1 cellular context compared by ENCODE assay signal in genomic region chr11:57463596-57464342, GRCh38.
TF ChIP-seq lines count a peak whose summit lies in the region.

No MANE protein-coding gene starts in this region.

TF ChIP-seq in IMR-90, 13 proteins besides CTCF, POLR2A, EP300 and RAD21 (continued from another document):
- no peak for TF ChIP-seq FOS (IDR thresholded peaks at IDR 0.05; ENCODE audit: low read depth, low read length)
- TF ChIP-seq MXI1 (IDR thresholded peaks at IDR 0.05; ENCODE audit: borderline replicate concordance, low read depth, low read length) = no peak
- TF ChIP-seq MAZ (IDR thresholded peaks at IDR 0.05; ENCODE audit: borderline replicate concordance, low read depth, low read length) = no peak
